Comparison of ENCODE assay signal across 11 cellular contexts in the genomic region with DNA sequence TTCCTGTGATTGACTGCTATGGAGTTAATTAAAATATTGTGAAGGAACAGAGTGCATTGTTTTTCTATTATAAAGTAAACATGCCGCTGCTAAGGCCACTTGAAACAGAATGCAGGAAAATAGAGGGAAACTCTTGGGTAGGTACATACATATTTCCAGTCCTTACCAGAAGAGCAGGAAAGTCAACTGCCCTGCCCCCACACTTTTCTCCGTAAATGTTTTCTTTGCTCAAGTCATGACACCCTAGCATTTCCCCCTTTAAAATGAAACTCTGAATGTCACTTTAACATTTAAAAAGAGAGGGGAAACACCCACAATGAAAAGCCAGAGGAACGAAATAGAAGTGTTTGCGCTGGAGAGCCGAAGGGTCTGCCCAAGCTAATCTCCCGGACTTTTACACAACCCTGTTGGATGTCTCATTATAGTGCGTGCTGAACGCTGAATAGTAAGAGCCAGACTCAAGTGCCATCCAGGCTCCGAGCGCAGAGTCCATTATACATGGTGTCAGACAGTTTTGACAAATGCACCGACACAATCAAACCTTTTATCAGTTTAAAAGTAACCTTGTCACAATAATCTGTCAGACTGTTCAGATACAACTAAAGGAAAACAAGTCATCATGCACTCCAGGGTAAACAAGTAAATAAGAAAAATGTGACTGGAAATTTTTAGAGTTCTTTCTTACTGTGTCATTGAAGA.
DNase-seq lines count a peak whose midpoint lies in the region; ATAC-seq, FAIRE-seq and TF ChIP-seq lines count a peak whose summit lies in the region.
"Had no signal": no experiment of that assay in that cellular context is flagged by ENCODE, and none has a peak within 500 bp of the region (broad histone marks: within the 10 kb centered on the region; RNA-seq: fewer than 3 reads in every experiment).

No MANE protein-coding gene starts in this region.

- ATAC-seq in Right ventricle myocardium superior (ENCODE audit: poor library complexity), result peak; percentile 78
- ATAC-seq in Right ventricle myocardium inferior, result no peak
- ATAC-seq in GM12878, result no peak
- ATAC-seq in right lobe of liver, result peak in 3 of 4 donors; percentile 23 to 49 (median 30)
- no peak for ATAC-seq in GM18520 (IDR thresholded peaks at IDR 0.05; ENCODE audit: unreplicated experiment)
- ATAC-seq in GM21619 (IDR thresholded peaks at IDR 0.05; ENCODE audit: unreplicated experiment), result no peak
- ATAC-seq: activated CD8-positive, alpha-beta memory T cell treated with anti-CD3 and anti-CD28 coated beads, Interleukin-2, amount 10 ng/mL, durations not matched to agents 7 days and 5 days had no signal

- H3K4me3 ChIP-seq in GM12878, result no peak overlapping the region
- H3K4me3 ChIP-seq in right lobe of liver, result no peak overlapping the region

- no peak for TF ChIP-seq RAD21 in GM12878 (IDR thresholded peaks at IDR 0.05; ENCODE audit: insufficient read depth, low read depth, low read length)

- H4K20me1 ChIP-seq in GM12878 (ENCODE audit: control insufficient read depth, insufficient read depth), result no peaks in the 10 kb centered on the region

- intact Hi-C loops in Right ventricle myocardium superior (cut with DNase I), result no loop called here
- intact Hi-C loops in Right ventricle myocardium inferior (cut with DNase I), result no loop called here
- intact Hi-C loops in GM12878 (cut with micrococcal nuclease; ENCODE audit: unreplicated experiment), result no loop called here
- intact Hi-C loops in right lobe of liver (cut with DNase I), result no loop called here

- H3K36me3 ChIP-seq in GM12878 (ENCODE audit: control insufficient read depth in 2 of 2, insufficient read depth in 2 of 2, low read length in 1 of 2) (no peaks in the 10 kb centered on the region), right lobe of liver (no peaks in the 10 kb centered on the region)

- TF ChIP-seq EP300 in GM12878 (IDR thresholded peaks at IDR 0.05; ENCODE audit: borderline replicate concordance in 1 of 2, control insufficient read depth in 1 of 2, low read depth in 2 of 2, low read length in 2 of 2), result no peak

- RAD21 ChIA-PET in GM12878 (lab: Charles Lee; ENCODE audit: unreplicated experiment), result no interaction called here

- WGBS in GM12878 (ENCODE audit: insufficient coverage, insufficient replicate concordance, low lambda C conversion rate, missing lambda C conversion rate), result 42% methylated on average over 11 of the region's 11 CpGs
- WGBS in right lobe of liver (ENCODE audit: insufficient coverage, low coverage, low lambda C conversion rate, missing lambda C conversion rate), result 6% methylated on average over 11 of the region's 11 CpGs

- POLR2A ChIA-PET in GM12878 (lab: Charles Lee), result no interaction called here

- no peaks in the 10 kb centered on the region for H3K79me2 ChIP-seq in GM12878 (ENCODE audit: control insufficient read depth, insufficient read depth, low read length)

- SMC1A ChIA-PET in GM12878 (lab: Charles Lee; ENCODE audit: uncharacterized antibody, unreplicated experiment), result no interaction called here

- H2AFZ ChIP-seq in GM12878 (ENCODE audit: control insufficient read depth, low read depth, low read length), result no peak overlapping the region

- CTCF ChIA-PET in GM12878 (lab: Yijun Ruan, JAX), result no interaction called here

- DNase-seq in Right ventricle myocardium superior (no peak), Right ventricle myocardium inferior (ENCODE audit: missing footprints) (no peak), GM12878 (ENCODE audit: low read depth, low spot score) (no peak), right lobe of liver (no peak), ureter (ENCODE audit: low spot score) (peak; percentile 48), HPDE6-E6E7 (ENCODE audit: extremely low spot score) (no peak)
- DNase-seq: activated CD8-positive, alpha-beta memory T cell treated with anti-CD3 and anti-CD28 coated beads, Interleukin-2, amount 10 ng/mL, durations not matched to agents 7 days and 5 days; NCI-H1436 treated with DMSO at 0.1 percent for 48 hours had no signal

- TF ChIP-seq POLR2A in GM12878 (IDR thresholded peaks at IDR 0.05; ENCODE audit: low read depth, low read length) (no peak), right lobe of liver (IDR thresholded peaks at IDR 0.05) (no peak)

- FAIRE-seq in GM12878 (lab: Jason Lieb, UNC), result no peak

- TF ChIP-seq CTCF in GM12878 (IDR thresholded peaks at IDR 0.05 in 2 of 3, conservative IDR thresholded peaks at IDR 0.05 in 1 of 3; ENCODE audit: control insufficient read depth in 2 of 3, extremely low read depth in 1 of 3, insufficient read depth in 1 of 3, low read depth in 3 of 3, low read length in 3 of 3), result no peak
- no peak for TF ChIP-seq CTCF in right lobe of liver (IDR thresholded peaks at IDR 0.05)

- no peak overlapping the region for H3K27ac ChIP-seq in GM12878 (ENCODE audit: control insufficient read depth, insufficient read depth)
- no peak overlapping the region for H3K27ac ChIP-seq in right lobe of liver
- H3K27ac ChIP-seq: C4-2B had no signal

- 0 out of 2 replicates have a peak overlapping the region, but pooled peaks have one; percentile 0 for H3K4me2 ChIP-seq in GM12878 (ENCODE audit: control insufficient read depth, insufficient read depth)

- in situ Hi-C loops in GM12878 (cut with MboI), result no loop called here

- no TSS peak for BruUV-seq in GM12878 (replicated peaks; lab: Mats Ljungman, UMichigan)

- H3K4me1 ChIP-seq in GM12878 (ENCODE audit: control insufficient read depth, insufficient read depth, low read length) (no peaks in the 10 kb centered on the region), right lobe of liver (no peaks in the 10 kb centered on the region)

- H3K9ac ChIP-seq in GM12878 (ENCODE audit: control insufficient read depth, insufficient read depth, low read length), result no peak overlapping the region

- H3K27me3 ChIP-seq in GM12878 (replicated peaks in 1 of 2; ENCODE audit: control insufficient read depth in 2 of 2, insufficient read depth in 2 of 2, low read length in 1 of 2), result no peaks in the 10 kb centered on the region
- H3K27me3 ChIP-seq in right lobe of liver, result no peaks in the 10 kb centered on the region

- no peaks in the 10 kb centered on the region; the same call in 2 of the 3 replicates for H3K9me3 ChIP-seq in GM12878 (replicated peaks; ENCODE audit: control insufficient read depth, insufficient read depth, low read length)
- no peaks in the 10 kb centered on the region for H3K9me3 ChIP-seq in right lobe of liver

TF ChIP-seq in GM12878, 131 proteins besides CTCF, POLR2A, EP300 and RAD21 (continues in another document):
- TF ChIP-seq FOXK2 (IDR thresholded peaks at IDR 0.05) (no peak), IRF4 (IDR thresholded peaks at IDR 0.05; ENCODE audit: low read depth, low read length) (no peak), IKZF2 (IDR thresholded peaks at IDR 0.05) (no peak), YY1 (IDR thresholded peaks at IDR 0.05; ENCODE audit: low read depth, low read length) (no peak), MTA3 (IDR thresholded peaks at IDR 0.05; ENCODE audit: borderline replicate concordance, low read length) (no peak)
- TF ChIP-seq, protein P1, sequence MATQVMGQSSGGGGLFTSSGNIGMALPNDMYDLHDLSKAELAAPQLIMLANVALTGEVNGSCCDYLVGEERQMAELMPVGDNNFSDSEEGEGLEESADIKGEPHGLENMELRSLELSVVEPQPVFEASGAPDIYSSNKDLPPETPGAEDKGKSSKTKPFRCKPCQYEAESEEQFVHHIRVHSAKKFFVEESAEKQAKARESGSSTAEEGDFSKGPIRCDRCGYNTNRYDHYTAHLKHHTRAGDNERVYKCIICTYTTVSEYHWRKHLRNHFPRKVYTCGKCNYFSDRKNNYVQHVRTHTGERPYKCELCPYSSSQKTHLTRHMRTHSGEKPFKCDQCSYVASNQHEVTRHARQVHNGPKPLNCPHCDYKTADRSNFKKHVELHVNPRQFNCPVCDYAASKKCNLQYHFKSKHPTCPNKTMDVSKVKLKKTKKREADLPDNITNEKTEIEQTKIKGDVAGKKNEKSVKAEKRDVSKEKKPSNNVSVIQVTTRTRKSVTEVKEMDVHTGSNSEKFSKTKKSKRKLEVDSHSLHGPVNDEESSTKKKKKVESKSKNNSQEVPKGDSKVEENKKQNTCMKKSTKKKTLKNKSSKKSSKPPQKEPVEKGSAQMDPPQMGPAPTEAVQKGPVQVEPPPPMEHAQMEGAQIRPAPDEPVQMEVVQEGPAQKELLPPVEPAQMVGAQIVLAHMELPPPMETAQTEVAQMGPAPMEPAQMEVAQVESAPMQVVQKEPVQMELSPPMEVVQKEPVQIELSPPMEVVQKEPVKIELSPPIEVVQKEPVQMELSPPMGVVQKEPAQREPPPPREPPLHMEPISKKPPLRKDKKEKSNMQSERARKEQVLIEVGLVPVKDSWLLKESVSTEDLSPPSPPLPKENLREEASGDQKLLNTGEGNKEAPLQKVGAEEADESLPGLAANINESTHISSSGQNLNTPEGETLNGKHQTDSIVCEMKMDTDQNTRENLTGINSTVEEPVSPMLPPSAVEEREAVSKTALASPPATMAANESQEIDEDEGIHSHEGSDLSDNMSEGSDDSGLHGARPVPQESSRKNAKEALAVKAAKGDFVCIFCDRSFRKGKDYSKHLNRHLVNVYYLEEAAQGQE (IDR thresholded peaks at IDR 0.05; ENCODE audit: low read depth, low read length), result no peak
- TF ChIP-seq, protein P2, sequence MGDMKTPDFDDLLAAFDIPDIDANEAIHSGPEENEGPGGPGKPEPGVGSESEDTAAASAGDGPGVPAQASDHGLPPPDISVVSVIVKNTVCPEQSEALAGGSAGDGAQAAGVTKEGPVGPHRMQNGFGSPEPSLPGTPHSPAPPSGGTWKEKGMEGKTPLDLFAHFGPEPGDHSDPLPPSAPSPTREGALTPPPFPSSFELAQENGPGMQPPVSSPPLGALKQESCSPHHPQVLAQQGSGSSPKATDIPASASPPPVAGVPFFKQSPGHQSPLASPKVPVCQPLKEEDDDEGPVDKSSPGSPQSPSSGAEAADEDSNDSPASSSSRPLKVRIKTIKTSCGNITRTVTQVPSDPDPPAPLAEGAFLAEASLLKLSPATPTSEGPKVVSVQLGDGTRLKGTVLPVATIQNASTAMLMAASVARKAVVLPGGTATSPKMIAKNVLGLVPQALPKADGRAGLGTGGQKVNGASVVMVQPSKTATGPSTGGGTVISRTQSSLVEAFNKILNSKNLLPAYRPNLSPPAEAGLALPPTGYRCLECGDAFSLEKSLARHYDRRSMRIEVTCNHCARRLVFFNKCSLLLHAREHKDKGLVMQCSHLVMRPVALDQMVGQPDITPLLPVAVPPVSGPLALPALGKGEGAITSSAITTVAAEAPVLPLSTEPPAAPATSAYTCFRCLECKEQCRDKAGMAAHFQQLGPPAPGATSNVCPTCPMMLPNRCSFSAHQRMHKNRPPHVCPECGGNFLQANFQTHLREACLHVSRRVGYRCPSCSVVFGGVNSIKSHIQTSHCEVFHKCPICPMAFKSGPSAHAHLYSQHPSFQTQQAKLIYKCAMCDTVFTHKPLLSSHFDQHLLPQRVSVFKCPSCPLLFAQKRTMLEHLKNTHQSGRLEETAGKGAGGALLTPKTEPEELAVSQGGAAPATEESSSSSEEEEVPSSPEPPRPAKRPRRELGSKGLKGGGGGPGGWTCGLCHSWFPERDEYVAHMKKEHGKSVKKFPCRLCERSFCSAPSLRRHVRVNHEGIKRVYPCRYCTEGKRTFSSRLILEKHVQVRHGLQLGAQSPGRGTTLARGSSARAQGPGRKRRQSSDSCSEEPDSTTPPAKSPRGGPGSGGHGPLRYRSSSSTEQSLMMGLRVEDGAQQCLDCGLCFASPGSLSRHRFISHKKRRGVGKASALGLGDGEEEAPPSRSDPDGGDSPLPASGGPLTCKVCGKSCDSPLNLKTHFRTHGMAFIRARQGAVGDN (IDR thresholded peaks at IDR 0.05), result no peak

Comparison
In these comparisons a context has a peak if more than half of its experiments do, and no peak if none do; other contexts are left out.
1. ATAC-seq: peak in Right ventricle myocardium superior (single experiment) and right lobe of liver (3 of 4); none in Right ventricle myocardium inferior (single experiment), GM12878 (single experiment), GM18520 (single experiment) and GM21619 (single experiment).